In the genomic region with DNA sequence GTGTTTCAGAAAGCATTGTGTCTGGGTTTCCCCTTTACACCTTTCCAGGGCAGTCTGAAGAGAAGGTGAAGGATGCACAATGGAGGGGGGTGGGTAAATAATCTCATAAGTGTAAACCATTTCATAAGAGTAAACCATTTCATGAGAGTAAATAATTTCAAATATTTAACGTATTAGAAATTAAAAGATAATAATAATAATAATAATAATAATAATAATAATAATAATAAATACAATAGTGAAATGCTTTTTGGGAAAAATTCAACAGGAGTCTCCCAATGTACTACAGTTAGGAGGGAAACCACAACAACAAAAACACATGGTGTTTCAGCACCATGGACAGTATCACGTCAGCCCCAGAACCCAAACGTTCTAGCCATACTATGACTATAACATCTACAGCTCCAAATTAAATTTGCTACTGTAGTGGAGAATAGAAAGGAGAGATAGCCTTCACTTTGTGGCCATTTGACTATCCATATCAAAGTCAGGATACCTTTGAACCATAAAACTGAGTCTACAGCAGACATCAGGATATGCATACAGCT, we compare ENCODE assay signal across 16 cellular contexts.
DNase-seq lines count a peak whose midpoint lies in the region; ATAC-seq, FAIRE-seq and TF ChIP-seq lines count a peak whose summit lies in the region.
"Had no signal": no experiment of that assay in that cellular context is flagged by ENCODE, and none has a peak within 500 bp of the region (broad histone marks: within the 10 kb centered on the region; RNA-seq: fewer than 3 reads in every experiment).

No MANE protein-coding gene starts in this region.

- POLR2A ChIA-PET in activated CD4-positive, alpha-beta memory T cell treated with anti-CD3 and anti-CD28 coated beads, Interleukin-2, amount 10 ng/mL, durations not matched to agents 7 days and 5 days (lab: Charles Lee) = no interaction called here
- POLR2A ChIA-PET in activated CD4-positive, alpha-beta memory T cell treated with anti-CD3 and anti-CD28 coated beads for 36 hours (lab: Charles Lee) = no interaction called here
- POLR2A ChIA-PET in GM12878 (lab: Charles Lee) = no interaction called here

- H3K4me3 Mint-ChIP-seq in activated CD4-positive, alpha-beta memory T cell treated with anti-CD3 and anti-CD28 coated beads, Interleukin-2, amount 10 ng/mL, durations not matched to agents 7 days and 5 days = no peak overlapping the region
- H3K4me3 Mint-ChIP-seq in activated CD4-positive, alpha-beta memory T cell treated with anti-CD3 and anti-CD28 coated beads for 36 hours = no peak overlapping the region
- no peak overlapping the region for H3K4me3 Mint-ChIP-seq in nephron progenitor cell
- H3K4me3 Mint-ChIP-seq: activated naive CD8-positive, alpha-beta T cell treated with anti-CD3 and anti-CD28 coated beads, Interleukin-2, amount 10 ng/mL, durations not matched to agents 7 days and 5 days; dendritic cell treated with granulocyte-macrophage colony-stimulating factor and Interleukin-4, amounts not matched to agents 40 ng/mL and 50 ng/mL, for 4 days had no signal

- no TSS peak for BruUV-seq in GM12878 (replicated peaks; lab: Mats Ljungman, UMichigan)

- peak; percentile 22 for DNase-seq in activated CD4-positive, alpha-beta memory T cell treated with anti-CD3 and anti-CD28 coated beads, Interleukin-2, amount 10 ng/mL, durations not matched to agents 7 days and 5 days
- no peak for DNase-seq in activated CD4-positive, alpha-beta memory T cell treated with anti-CD3 and anti-CD28 coated beads for 36 hours
- DNase-seq in NCI-H526 treated with DMSO at 0.1 percent for 48 hours (lab: John Stamatoyannopoulos, UW) = peak; percentile 76
- DNase-seq in GM12878 (ENCODE audit: low read depth, low spot score) = no peak
- DNase-seq in nephron progenitor cell = peak; percentile 53
- DNase-seq in cerebellar nuclear complex (lab: John Stamatoyannopoulos, UW) = no peak
- no peak for DNase-seq in hypothalamus (lab: John Stamatoyannopoulos, UW)
- no peak for DNase-seq in NCI-H1436 treated with DMSO at 0.1 percent for 48 hours (lab: John Stamatoyannopoulos, UW)
- DNase-seq: activated naive CD8-positive, alpha-beta T cell treated with anti-CD3 and anti-CD28 coated beads, Interleukin-2, amount 10 ng/mL, durations not matched to agents 7 days and 5 days; foreskin fibroblast; GF-D8; left ventricle myocardium inferior; NCI-H1092 treated with DMSO at 0.1 percent for 48 hours; stimulated activated CD4-positive, alpha-beta T cell treated with anti-CD3 and anti-CD28 coated beads, Interleukin-12 subunit alpha, Interleukin-12 subunit beta, amount 100 ng/mL, for 4 hours had no signal

- no peak for TF ChIP-seq POLR2A in GM12878 (IDR thresholded peaks at IDR 0.05; ENCODE audit: low read depth, low read length)

- no peak overlapping the region for H3K9ac ChIP-seq in GM12878 (ENCODE audit: control insufficient read depth, insufficient read depth, low read length)

- no peak overlapping the region for H3K27ac Mint-ChIP-seq in activated CD4-positive, alpha-beta memory T cell treated with anti-CD3 and anti-CD28 coated beads, Interleukin-2, amount 10 ng/mL, durations not matched to agents 7 days and 5 days
- H3K27ac Mint-ChIP-seq in activated CD4-positive, alpha-beta memory T cell treated with anti-CD3 and anti-CD28 coated beads for 36 hours = no peak overlapping the region
- H3K27ac Mint-ChIP-seq in nephron progenitor cell = no peak overlapping the region
- H3K27ac Mint-ChIP-seq: activated naive CD8-positive, alpha-beta T cell treated with anti-CD3 and anti-CD28 coated beads, Interleukin-2, amount 10 ng/mL, durations not matched to agents 7 days and 5 days; dendritic cell treated with granulocyte-macrophage colony-stimulating factor and Interleukin-4, amounts not matched to agents 40 ng/mL and 50 ng/mL, for 4 days had no signal

- H3K4me3 ChIP-seq in GM12878 = no peak overlapping the region
- H3K4me3 ChIP-seq: left ventricle myocardium inferior, SJSA1 had no signal

- no peaks in the 10 kb centered on the region for H3K4me1 ChIP-seq in GM12878 (ENCODE audit: control insufficient read depth, insufficient read depth, low read length)
- H3K4me1 ChIP-seq: left ventricle myocardium inferior, SJSA1 had no signal

- intact Hi-C loops in activated CD4-positive, alpha-beta memory T cell treated with anti-CD3 and anti-CD28 coated beads for 36 hours (cut with micrococcal nuclease) = no loop called here
- intact Hi-C loops in GM12878 (cut with micrococcal nuclease; ENCODE audit: unreplicated experiment) = no loop called here

- WGBS in GM12878 (ENCODE audit: insufficient coverage, insufficient replicate concordance, low lambda C conversion rate, missing lambda C conversion rate) = 10% methylated on average over 3 of the region's 3 CpGs

- TF ChIP-seq CTCF in GM12878 (IDR thresholded peaks at IDR 0.05 in 2 of 3, conservative IDR thresholded peaks at IDR 0.05 in 1 of 3; ENCODE audit: control insufficient read depth in 2 of 3, extremely low read depth in 1 of 3, insufficient read depth in 1 of 3, low read depth in 3 of 3, low read length in 3 of 3) (no peak), nephron progenitor cell (IDR thresholded peaks at IDR 0.05) (no peak)

- no peak overlapping the region for H3K27ac ChIP-seq in GM12878 (ENCODE audit: control insufficient read depth, insufficient read depth)
- H3K27ac ChIP-seq: left ventricle myocardium inferior, SJSA1 had no signal

- no peaks in the 10 kb centered on the region for H3K36me3 Mint-ChIP-seq in activated CD4-positive, alpha-beta memory T cell treated with anti-CD3 and anti-CD28 coated beads, Interleukin-2, amount 10 ng/mL, durations not matched to agents 7 days and 5 days (ENCODE audit: low read depth)
- no peaks in the 10 kb centered on the region for H3K36me3 Mint-ChIP-seq in activated CD4-positive, alpha-beta memory T cell treated with anti-CD3 and anti-CD28 coated beads for 36 hours
- no peaks in the 10 kb centered on the region for H3K36me3 Mint-ChIP-seq in nephron progenitor cell (ENCODE audit: low read depth)
- H3K36me3 Mint-ChIP-seq: activated naive CD8-positive, alpha-beta T cell treated with anti-CD3 and anti-CD28 coated beads, Interleukin-2, amount 10 ng/mL, durations not matched to agents 7 days and 5 days had no signal

- peaks cover 6% of the 10 kb centered on the region for H3K27me3 Mint-ChIP-seq in activated CD4-positive, alpha-beta memory T cell treated with anti-CD3 and anti-CD28 coated beads, Interleukin-2, amount 10 ng/mL, durations not matched to agents 7 days and 5 days
- peaks cover 4% of the 10 kb centered on the region for H3K27me3 Mint-ChIP-seq in activated CD4-positive, alpha-beta memory T cell treated with anti-CD3 and anti-CD28 coated beads for 36 hours
- peaks cover 37% of the 10 kb centered on the region for H3K27me3 Mint-ChIP-seq in nephron progenitor cell (ENCODE audit: low read depth, poor library complexity)
- H3K27me3 Mint-ChIP-seq: dendritic cell treated with granulocyte-macrophage colony-stimulating factor and Interleukin-4, amounts not matched to agents 40 ng/mL and 50 ng/mL, for 4 days had no signal

- peak; percentile 41 for FAIRE-seq in GM12878 (lab: Jason Lieb, UNC)

- RAD21 ChIA-PET in GM12878 (lab: Charles Lee; ENCODE audit: unreplicated experiment) = no interaction called here

- no peak for TF ChIP-seq RAD21 in GM12878 (IDR thresholded peaks at IDR 0.05; ENCODE audit: insufficient read depth, low read depth, low read length)

- TF ChIP-seq EP300 in GM12878 (IDR thresholded peaks at IDR 0.05; ENCODE audit: borderline replicate concordance in 1 of 2, control insufficient read depth in 1 of 2, low read depth in 2 of 2, low read length in 2 of 2) = no peak

- H3K27me3 ChIP-seq in GM12878 (replicated peaks in 1 of 2; ENCODE audit: control insufficient read depth in 2 of 2, insufficient read depth in 2 of 2, low read length in 1 of 2) = no peaks in the 10 kb centered on the region
- H3K27me3 ChIP-seq: SJSA1 had no signal

- H3K36me3 ChIP-seq in GM12878 (ENCODE audit: control insufficient read depth in 2 of 2, insufficient read depth in 2 of 2, low read length in 1 of 2) = no peaks in the 10 kb centered on the region
- H3K36me3 ChIP-seq: left ventricle myocardium inferior, SJSA1 had no signal

- CTCF ChIA-PET in activated CD4-positive, alpha-beta memory T cell treated with anti-CD3 and anti-CD28 coated beads, Interleukin-2, amount 10 ng/mL, durations not matched to agents 7 days and 5 days (lab: Charles Lee) = interaction anchor here (1.0 kb wide), 1 partner anchor 602 kb away, joined by 3 read pairs; no protein-coding TSS in a partner anchor
- CTCF ChIA-PET in activated CD4-positive, alpha-beta memory T cell treated with anti-CD3 and anti-CD28 coated beads for 36 hours (lab: Charles Lee) = no interaction called here
- CTCF ChIA-PET in GM12878 (lab: Yijun Ruan, JAX) = no interaction called here

- H3K4me2 ChIP-seq in GM12878 (ENCODE audit: control insufficient read depth, insufficient read depth) = no peak overlapping the region

- no peaks in the 10 kb centered on the region; the same call in 2 of the 3 replicates for H3K9me3 ChIP-seq in GM12878 (replicated peaks; ENCODE audit: control insufficient read depth, insufficient read depth, low read length)
- H3K9me3 ChIP-seq: left ventricle myocardium inferior, SJSA1 had no signal

- no peak overlapping the region for H2AFZ ChIP-seq in GM12878 (ENCODE audit: control insufficient read depth, low read depth, low read length)

- H3K79me2 ChIP-seq in GM12878 (ENCODE audit: control insufficient read depth, insufficient read depth, low read length) = no peaks in the 10 kb centered on the region

- H3K9me3 Mint-ChIP-seq in activated CD4-positive, alpha-beta memory T cell treated with anti-CD3 and anti-CD28 coated beads, Interleukin-2, amount 10 ng/mL, durations not matched to agents 7 days and 5 days = peaks cover 2% of the 10 kb centered on the region
- H3K9me3 Mint-ChIP-seq in activated CD4-positive, alpha-beta memory T cell treated with anti-CD3 and anti-CD28 coated beads for 36 hours = peaks cover 3% of the 10 kb centered on the region
- no peaks in the 10 kb centered on the region for H3K9me3 Mint-ChIP-seq in nephron progenitor cell
- H3K9me3 Mint-ChIP-seq: activated naive CD8-positive, alpha-beta T cell treated with anti-CD3 and anti-CD28 coated beads, Interleukin-2, amount 10 ng/mL, durations not matched to agents 7 days and 5 days had no signal

- ATAC-seq in GM12878 = no peak

- in situ Hi-C loops in GM12878 (cut with MboI) = no loop called here

- no peaks in the 10 kb centered on the region for H3K4me1 Mint-ChIP-seq in activated CD4-positive, alpha-beta memory T cell treated with anti-CD3 and anti-CD28 coated beads, Interleukin-2, amount 10 ng/mL, durations not matched to agents 7 days and 5 days
- no peaks in the 10 kb centered on the region for H3K4me1 Mint-ChIP-seq in activated CD4-positive, alpha-beta memory T cell treated with anti-CD3 and anti-CD28 coated beads for 36 hours (ENCODE audit: low read depth)
- H3K4me1 Mint-ChIP-seq in nephron progenitor cell = no peaks in the 10 kb centered on the region
- H3K4me1 Mint-ChIP-seq: activated naive CD8-positive, alpha-beta T cell treated with anti-CD3 and anti-CD28 coated beads, Interleukin-2, amount 10 ng/mL, durations not matched to agents 7 days and 5 days had no signal

- SMC1A ChIA-PET in GM12878 (lab: Charles Lee; ENCODE audit: uncharacterized antibody, unreplicated experiment) = no interaction called here

- no peaks in the 10 kb centered on the region for H4K20me1 ChIP-seq in GM12878 (ENCODE audit: control insufficient read depth, insufficient read depth)

Comparison
In these comparisons a context has a peak if more than half of its experiments do, and no peak if none do; other contexts are left out.
1. DNase-seq: peak in activated CD4-positive, alpha-beta memory T cell treated with anti-CD3 and anti-CD28 coated beads, Interleukin-2, amount 10 ng/mL, durations not matched to agents 7 days and 5 days (single experiment), NCI-H526 treated with DMSO at 0.1 percent for 48 hours (single experiment) and nephron progenitor cell (single experiment); none in activated CD4-positive, alpha-beta memory T cell treated with anti-CD3 and anti-CD28 coated beads for 36 hours (single experiment), GM12878 (single experiment), cerebellar nuclear complex (0 of 2), hypothalamus (0 of 51) and NCI-H1436 treated with DMSO at 0.1 percent for 48 hours (single experiment).